ENCODE assay signal across 19 cellular contexts in the genomic region with DNA sequence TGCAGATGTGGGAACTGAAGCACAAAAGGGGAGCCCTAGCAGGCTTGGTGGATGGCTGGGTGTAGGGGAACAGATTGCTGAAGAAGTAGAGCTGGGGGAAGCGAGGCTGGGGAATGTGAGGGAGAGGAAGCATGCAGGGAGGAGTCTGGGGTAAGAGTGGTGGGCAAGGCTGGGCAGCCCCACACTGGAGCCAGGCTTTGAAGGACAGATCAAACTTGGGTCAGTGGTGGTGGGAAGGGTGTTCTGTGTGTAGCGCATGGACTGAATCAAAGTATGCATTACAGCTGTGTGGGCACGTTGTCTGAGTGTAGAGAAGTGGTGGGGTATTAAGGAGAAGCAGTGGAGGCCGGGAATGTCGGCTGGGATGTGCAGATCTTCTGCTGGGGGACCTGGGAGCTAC.
"Had no signal": no experiment of that assay in that cellular context is flagged by ENCODE, and none has a peak within 500 bp of the region (broad histone marks: within the 10 kb centered on the region; RNA-seq: fewer than 3 reads in every experiment).

No MANE protein-coding gene starts in this region.

- H3K4me1 ChIP-seq: gastrocnemius medialis, heart right ventricle, right atrium auricular region, sigmoid colon, stomach had no signal

- H3K4me3 Mint-ChIP-seq: natural killer cell treated with Interleukin-12 subunit alpha and Interleukin-12 subunit beta and Interleukin-15 and Interleukin-18, amount 100 ng/mL, for 72 hours had no signal

- H3K9me3 ChIP-seq: gastrocnemius medialis, mucosa of descending colon, ovary, right atrium auricular region, sigmoid colon, thoracic aorta, transverse colon had no signal

- H3K36me3 ChIP-seq: gastrocnemius medialis, heart right ventricle, ovary, right atrium auricular region, sigmoid colon, stomach, thoracic aorta, transverse colon had no signal

- H3K27ac ChIP-seq: gastrocnemius medialis, heart right ventricle, ovary, right atrium auricular region, sigmoid colon, skin epidermis, stomach, thoracic aorta, transverse colon had no signal

- H3K27me3 ChIP-seq: gastrocnemius medialis, ovary, right atrium auricular region, sigmoid colon, stomach, transverse colon had no signal

- H3K9me3 Mint-ChIP-seq: natural killer cell treated with Interleukin-12 subunit alpha and Interleukin-12 subunit beta and Interleukin-15 and Interleukin-18, amount 100 ng/mL, for 72 hours had no signal

- FAIRE-seq: endometrium, islet of Langerhans had no signal

- H3K4me3 ChIP-seq: dorsolateral prefrontal cortex, gastrocnemius medialis, heart right ventricle, mucosa of descending colon, ovary, right atrium auricular region, sigmoid colon, skin epidermis, stomach, thoracic aorta, transverse colon had no signal

- DNase-seq: cortex of kidney; dorsolateral prefrontal cortex; effector memory CD4-positive, alpha-beta T cell; gastrocnemius medialis; heart right ventricle; hypothalamus; mucosa of descending colon; ovary; sigmoid colon; stimulated activated naive CD4-positive, alpha-beta T cell; stomach; substantia nigra; transverse colon had no signal

- H3K36me3 Mint-ChIP-seq: natural killer cell treated with Interleukin-12 subunit alpha and Interleukin-12 subunit beta and Interleukin-15 and Interleukin-18, amount 100 ng/mL, for 72 hours had no signal

- H3K27ac Mint-ChIP-seq: natural killer cell treated with Interleukin-12 subunit alpha and Interleukin-12 subunit beta and Interleukin-15 and Interleukin-18, amount 100 ng/mL, for 72 hours had no signal
